Comparison of ENCODE assay signal across 17 cellular contexts in genomic region chr17:1469231-1469852, GRCh38. TPM values are rescaled to one million over a fixed set of nuclear protein-coding genes. Genes with fewer than 3 reads are reported as not detected.
DNase-seq lines count a peak whose midpoint lies in the region; ATAC-seq and TF ChIP-seq lines count a peak whose summit lies in the region.
"Had no signal": no experiment of that assay in that cellular context is flagged by ENCODE, and none has a peak within 500 bp of the region (broad histone marks: within the 10 kb centered on the region; RNA-seq: fewer than 3 reads in every experiment).

No MANE protein-coding gene starts in this region.

- H3K4me3 ChIP-seq in H7 (ENCODE audit: insufficient read depth, low read depth, low read length) (no peak overlapping the region), breast epithelium (no peak overlapping the region), GM23248 (no peak overlapping the region)
- H3K4me3 ChIP-seq: SJSA1 had no signal

- H3K27me3 ChIP-seq in H7 (ENCODE audit: control insufficient read depth, insufficient read depth, low read length), result no peaks in the 10 kb centered on the region
- no peaks in the 10 kb centered on the region for H3K27me3 ChIP-seq in breast epithelium
- no peaks in the 10 kb centered on the region for H3K27me3 ChIP-seq in GM23248 (replicated peaks; ENCODE audit: insufficient read depth)
- H3K27me3 ChIP-seq: SJSA1 had no signal

- H3K36me3 ChIP-seq in H7 (replicated peaks; ENCODE audit: control insufficient read depth, insufficient read depth, low read length) (peaks cover 17% of the 10 kb centered on the region), breast epithelium (peaks cover 4% of the 10 kb centered on the region), GM23248 (ENCODE audit: low read depth) (peaks cover 22% of the 10 kb centered on the region; the same call in 1 of the 2 replicates)

- H2AFZ ChIP-seq in GM23248, result no peak overlapping the region

- TF ChIP-seq CTCF in breast epithelium (IDR thresholded peaks at IDR 0.05), result no peak

- WGBS in GM23248 (ENCODE audit: low coverage in 1 of 2, low lambda C conversion rate in 2 of 2, missing lambda C conversion rate in 2 of 2), 2 experiments, result 90 to 92% methylated on average over 28 of the region's 28 CpGs

- H3K4me1 ChIP-seq in breast epithelium (no peaks in the 10 kb centered on the region), GM23248 (ENCODE audit: insufficient read depth) (no peaks in the 10 kb centered on the region)
- H3K4me1 ChIP-seq: SJSA1 had no signal

- H3K9me3 ChIP-seq in breast epithelium (no peaks in the 10 kb centered on the region), GM23248 (ENCODE audit: low read depth) (no peaks in the 10 kb centered on the region)
- H3K9me3 ChIP-seq: SJSA1 had no signal

- no peaks in the 10 kb centered on the region for H4K20me1 ChIP-seq in GM23248 (ENCODE audit: insufficient read depth)

- H3K27ac ChIP-seq in breast epithelium, result no peak overlapping the region
- H3K27ac ChIP-seq in GM23248, result no peak overlapping the region
- H3K27ac ChIP-seq: SJSA1 had no signal

- H3F3A ChIP-seq in GM23248 (ENCODE audit: insufficient read depth), result no peaks in the 10 kb centered on the region

- TF ChIP-seq POLR2A in breast epithelium (IDR thresholded peaks at IDR 0.05), result no peak

- H3K9ac ChIP-seq in GM23248, result no peak overlapping the region

- H3K79me2 ChIP-seq in GM23248 (ENCODE audit: insufficient read depth), result no peaks in the 10 kb centered on the region

- ATAC-seq in GM21381 (IDR thresholded peaks at IDR 0.05; ENCODE audit: unreplicated experiment) (no peak), HG03342 (IDR thresholded peaks at IDR 0.05; ENCODE audit: unreplicated experiment) (no peak)
- ATAC-seq: activated CD4-positive, alpha-beta T cell treated with anti-CD3 and anti-CD28 coated beads for 36 hours; sciatic nerve had no signal

- DNase-seq in 8988T (peak; percentile 73), H7 (peak; percentile 90), SK-MEL-5 (ENCODE audit: low read depth, low spot score) (peak; percentile 84), iPS DF 19.7 (ENCODE audit: low read depth, low spot score) (peak; percentile 78), breast epithelium (ENCODE audit: low spot score in 2 of 2) (no peak), GM23248 (no peak)
- DNase-seq: activated CD4-positive, alpha-beta T cell treated with anti-CD3 and anti-CD28 coated beads for 36 hours; activated gamma-delta T cell; anterior cingulate cortex; immature natural killer cell; NCI-H1417 treated with DMSO at 0.1 percent for 48 hours; stimulated activated CD4-positive, alpha-beta T cell treated with anti-CD3 and anti-CD28 coated beads, Interleukin-1b, Interleukin-23, amount 100 ng/mL, for 48 hours; T-helper 9 cell had no signal

- H3K9me2 ChIP-seq in GM23248 (ENCODE audit: insufficient read depth), result no peaks in the 10 kb centered on the region

- H3K4me2 ChIP-seq in GM23248 (ENCODE audit: unreplicated experiment), result no peak overlapping the region

- intact Hi-C loops in breast epithelium (cut with DNase I; ENCODE audit: low total_unique reads), result no loop called here

- in situ Hi-C loops in SK-MEL-5 (cut with HindIII; ENCODE audit: low pct_unique_long_range_greater_than_20kb, low sequenced_read_pairs), result no loop called here
- in situ Hi-C loops in GM23248 (cut with MboI), result no loop called here

RNA-seq across cellular contexts. Expression of gene CRK, which starts 13.3 kb away (rescaled TPM):
- 60.5 and 68.4 TPM in 2 replicates for total RNA-seq in H7 (2014; rRNA removed; shearing (Covaris generic))
- 80.7 and 87.1 TPM in 2 replicates for total RNA-seq in SK-MEL-5 (2014; rRNA removed; shearing (Covaris generic))
- 57.1 and 76.6 TPM in 2 replicates for polyA plus RNA-seq in SK-MEL-5 (2015; cell fraction: cytosol; rRNA removed)
- 14.3 and 14.8 TPM in 2 replicates for polyA plus RNA-seq in SK-MEL-5 (2015; cell fraction: nucleus; rRNA removed)
- total RNA-seq in breast epithelium, result 10 to 100 TPM; 73.7 to 84.5 (median 76.8) TPM
- total RNA-seq in GM23248 (2014; rRNA removed; shearing (Covaris generic)), result 113 and 117 TPM in 2 replicates
- polyA plus RNA-seq in GM23248 (2016; fragmentation: Nextera tagmentation; extraction: Ambion mirVana), result 86.0 and 93.6 TPM in 2 replicates

RNA-seq across cellular contexts. Expression of gene MYO1C, which starts 23.1 kb away (rescaled TPM):
- 55.9 and 62.6 TPM in 2 replicates for total RNA-seq in H7 (2014; rRNA removed; shearing (Covaris generic))
- 48.6 and 54.6 TPM in 2 replicates for total RNA-seq in SK-MEL-5 (2014; rRNA removed; shearing (Covaris generic))
- polyA plus RNA-seq in SK-MEL-5 (2015; cell fraction: cytosol; rRNA removed), result 92.3 and 106 TPM in 2 replicates
- polyA plus RNA-seq in SK-MEL-5 (2015; cell fraction: nucleus; rRNA removed), result 81.5 and 85.4 TPM in 2 replicates
- total RNA-seq in breast epithelium, result 100 to 1,000 TPM in 2 of 3 donors, 10 to 100 TPM in 1; 99.5 to 235 (median 137) TPM
- total RNA-seq in GM23248 (2014; rRNA removed; shearing (Covaris generic)), result 206 and 218 TPM in 2 replicates
- 196 and 197 TPM in 2 replicates for polyA plus RNA-seq in GM23248 (2016; fragmentation: Nextera tagmentation; extraction: Ambion mirVana)

RNA-seq across cellular contexts. Expression of gene INPP5K, which starts 47.1 kb away (rescaled TPM):
- total RNA-seq in H7 (2014; rRNA removed; shearing (Covaris generic)), result 17.6 and 20.7 TPM in 2 replicates
- total RNA-seq in SK-MEL-5 (2014; rRNA removed; shearing (Covaris generic)), result 33.7 and 41.5 TPM in 2 replicates
- 37.3 and 37.8 TPM in 2 replicates for polyA plus RNA-seq in SK-MEL-5 (2015; cell fraction: cytosol; rRNA removed)
- 55.3 and 68.9 TPM in 2 replicates for polyA plus RNA-seq in SK-MEL-5 (2015; cell fraction: nucleus; rRNA removed)
- total RNA-seq in breast epithelium, result 100 to 1,000 TPM in 1 of 3 donors, 10 to 100 TPM in 2; 75.2 to 177 (median 88.8) TPM
- total RNA-seq in GM23248 (2014; rRNA removed; shearing (Covaris generic)), result 42.3 and 57.8 TPM in 2 replicates
- 36.1 and 37.5 TPM in 2 replicates for polyA plus RNA-seq in GM23248 (2016; fragmentation: Nextera tagmentation; extraction: Ambion mirVana)

Comparison
In these comparisons a context has a peak if more than half of its experiments do, and no peak if none do; other contexts are left out.
1. DNase-seq: peak in 8988T (single experiment), H7 (single experiment), SK-MEL-5 (single experiment) and iPS DF 19.7 (single experiment); none in breast epithelium (0 of 2) and GM23248 (single experiment).